8 cellular contexts compared by ENCODE assay signal in the genomic region with DNA sequence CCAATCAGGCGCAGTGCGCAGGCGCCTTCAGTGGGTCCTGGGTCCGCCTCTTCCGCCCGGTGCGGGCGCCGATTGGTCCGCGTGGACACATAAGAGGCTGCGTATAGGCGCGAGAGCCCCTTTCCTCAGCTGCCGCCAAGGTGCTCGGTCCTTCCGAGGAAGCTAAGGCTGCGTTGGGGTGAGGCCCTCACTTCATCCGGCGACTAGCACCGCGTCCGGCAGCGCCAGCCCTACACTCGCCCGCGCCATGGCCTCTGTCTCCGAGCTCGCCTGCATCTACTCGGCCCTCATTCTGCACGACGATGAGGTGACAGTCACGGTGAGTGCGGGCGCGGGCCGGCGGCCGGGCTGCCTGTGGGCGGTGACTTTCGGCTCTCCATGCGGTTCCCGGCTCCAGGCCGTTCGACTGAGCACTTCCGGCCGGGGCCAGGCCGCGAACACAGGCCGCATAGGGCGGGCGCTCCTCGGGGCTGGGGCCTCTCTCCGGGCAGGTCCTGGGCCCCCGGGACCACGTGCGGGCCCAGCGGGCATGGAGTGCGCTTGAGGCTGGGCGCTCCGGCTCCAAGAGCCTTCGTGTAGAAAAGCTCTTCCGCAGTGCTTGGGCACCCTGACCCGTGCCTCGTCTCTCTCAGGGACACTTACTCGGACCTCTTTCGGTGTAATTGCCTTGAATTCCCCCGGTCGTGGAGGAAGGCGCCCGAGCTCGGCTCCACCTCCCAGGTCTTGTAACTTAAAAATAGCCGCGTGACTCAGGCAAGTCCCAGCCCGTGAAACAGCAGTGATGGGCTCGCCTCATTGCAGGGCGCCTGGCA. TPM values are rescaled to one million over a fixed set of nuclear protein-coding genes. Genes with fewer than 3 reads are reported as not detected.
DNase-seq lines count a peak whose midpoint lies in the region; FAIRE-seq and TF ChIP-seq lines count a peak whose summit lies in the region.

A gene (plus strand): TSS at position 117 of the 812 bp plus-strand sequence. CDS start 131 bp downstream, at position 248.

- H3K9me2 ChIP-seq in MM.1S (replicated peaks; ENCODE audit: insufficient read depth, low read length): no peaks in the 10 kb centered on the region

- peaks cover 13% of the 10 kb centered on the region for H3K23me2 ChIP-seq in H9 (ENCODE audit: insufficient read length, low read depth, low read length, poor library complexity, severe bottlenecking)

- H2AK5ac ChIP-seq in H9 (ENCODE audit: insufficient read length, low read length) (no peak within 1 kb of the TSS), neuronal stem cell (ENCODE audit: low read depth, low read length) (peak within 1 kb of the TSS; percentile 24)

- H3K27ac Mint-ChIP-seq in H9: peak within 1 kb of the TSS; percentile 96 to 98 (median 97)

- no peaks in the 10 kb centered on the region; a peak in 2 of 5 replicates for H3K9me3 Mint-ChIP-seq in H9

- H3K9ac ChIP-seq in H9 (ENCODE audit: extremely low read depth, insufficient read length, low read length): peak within 1 kb of the TSS; percentile 92
- H3K9ac ChIP-seq in MM.1S (ENCODE audit: low read length): peak within 1 kb of the TSS; percentile 89
- peak within 1 kb of the TSS; percentile 97 for H3K9ac ChIP-seq in neuronal stem cell (ENCODE audit: low read depth, low read length, poor library complexity)

- no peak for TF ChIP-seq CTCF in H9 (conservative IDR thresholded peaks at IDR 0.05)
- no peak for TF ChIP-seq CTCF in MM.1S (IDR thresholded peaks at IDR 0.05; ENCODE audit: low read length)
- TF ChIP-seq CTCF in subcutaneous adipose tissue (IDR thresholded peaks at IDR 0.05; ENCODE audit: low read depth): no peak

- H3K4ac ChIP-seq in H9 (ENCODE audit: low read depth, low read length): no peak within 1 kb of the TSS
- H3K4ac ChIP-seq in neuronal stem cell (ENCODE audit: low read length): peak within 1 kb of the TSS; percentile 19

- peak within 1 kb of the TSS; percentile 91 for H3K4me3 ChIP-seq in MM.1S (ENCODE audit: low read length)
- H3K4me3 ChIP-seq in neuronal stem cell (ENCODE audit: low read length in 2 of 2): peak within 1 kb of the TSS; percentile 97 to 98

- H3K18ac ChIP-seq in H9 (ENCODE audit: insufficient read length, low read depth, low read length) (peak within 1 kb of the TSS; percentile 46), neuronal stem cell (ENCODE audit: low read length) (peak within 1 kb of the TSS; percentile 94)

- FAIRE-seq in G401.6 (lab: Jason Lieb, UNC): peak; percentile 97

- H3K79me1 ChIP-seq in H9 (ENCODE audit: insufficient read depth, low read depth, low read length, poor library complexity, severe bottlenecking): peaks cover 7% of the 10 kb centered on the region
- no peaks in the 10 kb centered on the region for H3K79me1 ChIP-seq in neuronal stem cell (ENCODE audit: low read depth, low read length)

- H3K79me2 ChIP-seq in H9 (ENCODE audit: insufficient read depth, low read length) (peaks cover 21% of the 10 kb centered on the region), MM.1S (ENCODE audit: low read length) (peaks cover 32% of the 10 kb centered on the region)

- peak within 1 kb of the TSS; percentile 96 to 97 for H3K4me3 Mint-ChIP-seq in H9

- peaks cover 26% of the 10 kb centered on the region for H3K36me3 ChIP-seq in MM.1S (replicated peaks; ENCODE audit: insufficient read depth, low read length)
- peaks cover 16 to 65% of the 10 kb centered on the region in 2 donors for H3K36me3 ChIP-seq in neuronal stem cell (replicated peaks in 1 of 2; ENCODE audit: control insufficient read depth in 2 of 2, insufficient read depth in 2 of 2, low read length in 2 of 2)

- peak within 1 kb of the TSS; percentile 25 for H3K23ac ChIP-seq in H9 (ENCODE audit: insufficient read length, low read depth, low read length)
- H3K23ac ChIP-seq in neuronal stem cell (ENCODE audit: low read depth, low read length, poor library complexity): peak within 1 kb of the TSS; percentile 97

- peaks cover 65% of the 10 kb centered on the region for H3F3A ChIP-seq in MM.1S (ENCODE audit: insufficient read depth, low read length)

- H3K4me1 ChIP-seq in H9 (ENCODE audit: insufficient read depth, low read length) (no peaks in the 10 kb centered on the region), MM.1S (ENCODE audit: low read length) (peaks cover 6% of the 10 kb centered on the region; the same call in 1 of the 2 replicates), neuronal stem cell (ENCODE audit: control insufficient read depth in 2 of 2, insufficient read depth in 1 of 2, low read depth in 1 of 2, low read length in 2 of 2) (peaks cover 4 to 9% of the 10 kb centered on the region in 2 donors)

- in situ Hi-C loops in SK-MEL-5 (cut with HindIII; ENCODE audit: low pct_unique_long_range_greater_than_20kb, low sequenced_read_pairs): no loop called here

- DNase-seq in H9 (peak; percentile 94), MM.1S (peak; percentile 97), SK-MEL-5 (ENCODE audit: low read depth, low spot score) (peak; percentile 95), foreskin melanocyte (peak; percentile 91), neuronal stem cell (ENCODE audit: low spot score) (peak; percentile 90)
- peak; percentile 95 for DNase-seq in activated naive CD4-positive, alpha-beta T cell treated with Interleukin-2 at 50 U/mL for 16 hours

- H3K27me3 ChIP-seq in H9 (ENCODE audit: insufficient read depth, low read length) (no peaks in the 10 kb centered on the region), MM.1S (replicated peaks; ENCODE audit: insufficient read depth, low read length) (no peaks in the 10 kb centered on the region), neuronal stem cell (ENCODE audit: control insufficient read depth in 3 of 3, insufficient read depth in 3 of 3, low read depth in 1 of 3, low read length in 3 of 3) (no peaks in the 10 kb centered on the region)

- no peaks in the 10 kb centered on the region for H4K20me1 ChIP-seq in H9 (ENCODE audit: control insufficient read depth, insufficient read depth, insufficient read length)
- peaks cover 40% of the 10 kb centered on the region for H4K20me1 ChIP-seq in MM.1S (ENCODE audit: insufficient read depth, low read length)

- H2AFZ ChIP-seq in H9 (ENCODE audit: low read length) (peak within 1 kb of the TSS; percentile 40), MM.1S (ENCODE audit: low read length) (peak within 1 kb of the TSS; percentile 83), neuronal stem cell (ENCODE audit: low read length) (peak within 1 kb of the TSS; percentile 79)

- H2BK12ac ChIP-seq in H9 (ENCODE audit: insufficient read length, low read depth, low read length) (no peak within 1 kb of the TSS), neuronal stem cell (ENCODE audit: low read length) (no peak within 1 kb of the TSS)

- H2BK5ac ChIP-seq in H9 (ENCODE audit: insufficient read length, low read length) (no peak within 1 kb of the TSS), neuronal stem cell (ENCODE audit: low read length) (peak within 1 kb of the TSS; percentile 40)

- H2BK20ac ChIP-seq in H9 (ENCODE audit: low read depth, low read length, poor library complexity, severe bottlenecking): no peak within 1 kb of the TSS

- H4K5ac ChIP-seq in H9 (ENCODE audit: insufficient read length, low read depth, low read length): no peak within 1 kb of the TSS

- H4K91ac ChIP-seq in H9 (ENCODE audit: insufficient read length, low read depth, low read length): no peak within 1 kb of the TSS
- no peak within 1 kb of the TSS for H4K91ac ChIP-seq in neuronal stem cell (ENCODE audit: low read depth, low read length, poor library complexity)

- H3K4me2 ChIP-seq in H9 (ENCODE audit: insufficient read depth, insufficient read length, low read length) (peak within 1 kb of the TSS; percentile 97), MM.1S (ENCODE audit: low read depth, low read length) (peak within 1 kb of the TSS; percentile 81), neuronal stem cell (ENCODE audit: insufficient read depth, low read length, poor library complexity, severe bottlenecking) (peak within 1 kb of the TSS; percentile 90)

- H2BK15ac ChIP-seq in H9 (ENCODE audit: low read depth, low read length) (no peak within 1 kb of the TSS), neuronal stem cell (ENCODE audit: low read length) (no peak within 1 kb of the TSS)

- WGBS in H9 (ENCODE audit: extremely low coverage, insufficient read length, low lambda C conversion rate): no CpG with 5 or more reads among the region's 77 CpGs
- no CpG with 5 or more reads among the region's 77 CpGs for WGBS in neuronal stem cell (ENCODE audit: extremely low coverage in 2 of 2, insufficient read length in 2 of 2, insufficient replicate concordance in 1 of 2), 2 donors

- H3K56ac ChIP-seq in H9 (ENCODE audit: insufficient read length, low read depth, low read length): no peak within 1 kb of the TSS

- H3K14ac ChIP-seq in H9 (ENCODE audit: insufficient read depth, low read length) (peak within 1 kb of the TSS; percentile 70), neuronal stem cell (ENCODE audit: low read length) (peak within 1 kb of the TSS; percentile 89)

- H3T11ph ChIP-seq in H9 (ENCODE audit: low read length): no peak within 1 kb of the TSS

- H3K36me3 Mint-ChIP-seq in H9 (ENCODE audit: insufficient read depth in 1 of 3, low read depth in 3 of 3): peaks cover 33 to 63% (median 50%) of the 10 kb centered on the region in 3 experiments

- no peaks in the 10 kb centered on the region for H3K9me3 ChIP-seq in H9 (ENCODE audit: control insufficient read depth, low read depth, low read length)
- no peaks in the 10 kb centered on the region for H3K9me3 ChIP-seq in MM.1S (replicated peaks; ENCODE audit: insufficient read depth, low read length)
- H3K9me3 ChIP-seq in neuronal stem cell (replicated peaks in 1 of 2; ENCODE audit: control insufficient read depth in 2 of 2, insufficient read depth in 1 of 2, low read depth in 1 of 2, low read length in 2 of 2): no peaks in the 10 kb centered on the region

- H3K4me1 Mint-ChIP-seq in H9: peaks cover 22 to 31% of the 10 kb centered on the region in 2 experiments

- H4K8ac ChIP-seq in H9 (replicated peaks; ENCODE audit: insufficient read length, low read depth, low read length): no peak within 1 kb of the TSS
- peak within 1 kb of the TSS; percentile 53 for H4K8ac ChIP-seq in neuronal stem cell (ENCODE audit: low read depth, low read length)

- no peaks in the 10 kb centered on the region for H3K27me3 Mint-ChIP-seq in H9 (ENCODE audit: low read depth)

- H3K27ac ChIP-seq in H9 (ENCODE audit: insufficient read length, low read depth, low read length) (peak within 1 kb of the TSS; percentile 32), MM.1S (ENCODE audit: low read length) (peak within 1 kb of the TSS; percentile 68), neuronal stem cell (replicated peaks; ENCODE audit: low read length) (peak within 1 kb of the TSS; percentile 76)

- H2BK120ac ChIP-seq in H9 (ENCODE audit: low read depth, low read length, poor library complexity, severe bottlenecking): no peak within 1 kb of the TSS
- no peak within 1 kb of the TSS for H2BK120ac ChIP-seq in neuronal stem cell (ENCODE audit: low read depth, low read length)

RNA-seq across cellular contexts. Expression of the gene that starts here (rescaled TPM):
- 1,715 and 1,872 TPM in 2 replicates for total RNA-seq in H9 (2021)
- 136 and 195 TPM in 2 replicates for total RNA-seq in SK-MEL-5 (2014; rRNA removed; shearing (Covaris generic))
- 749 and 862 TPM in 2 replicates for polyA plus RNA-seq in SK-MEL-5 (2015; cell fraction: cytosol; rRNA removed)
- polyA plus RNA-seq in SK-MEL-5 (2015; cell fraction: nucleus; rRNA removed): 290 and 306 TPM in 2 replicates
- polyA plus RNA-seq in neuronal stem cell (2013, experiment 1 of 2): 3,764 TPM
- 3,897 TPM for polyA plus RNA-seq in neuronal stem cell (2013, experiment 2 of 2)
- 100 to 1,000 TPM; 472 to 728 (median 583) TPM for total RNA-seq in subcutaneous adipose tissue

Comparison
In these comparisons a context has a peak if more than half of its experiments do, and no peak if none do; other contexts are left out.
1. Peak in every context shown above with its lines: DNase-seq, H3K4me3 ChIP-seq and H3K27ac ChIP-seq.